In genomic region chr13:101140087-101140770, GRCh38 we compare ENCODE assay signal across 18 cellular contexts.
DNase-seq lines count a peak whose midpoint lies in the region; ATAC-seq, FAIRE-seq and TF ChIP-seq lines count a peak whose summit lies in the region.
"Had no signal": no experiment of that assay in that cellular context is flagged by ENCODE, and none has a peak within 500 bp of the region (broad histone marks: within the 10 kb centered on the region; RNA-seq: fewer than 3 reads in every experiment).

No MANE protein-coding gene starts in this region.

- peak overlapping the region; percentile 87 for H2AFZ ChIP-seq in GM23338

- DNase-seq in NCI-H2171 treated with DMSO at 0.1 percent for 48 hours (lab: John Stamatoyannopoulos, UW) (peak; percentile 20), NCI-H2171 (lab: John Stamatoyannopoulos, UW) (no peak), GM23338 (ENCODE audit: low spot score) (no peak), SK-N-MC (ENCODE audit: low read depth, low spot score) (no peak), left ventricle myocardium superior (no peak), SK-N-DZ (ENCODE audit: low spot score) (no peak), GM12891 (ENCODE audit: insufficient read length, low spot score) (no peak)
- no peak for DNase-seq in activated T-helper 2 cell treated with anti-CD3 and anti-CD28 coated beads, Interferon-gamma antibody, Interleukin-2, Interleukin-4, amounts not matched to agents 10 μg/mL and 5 μg/mL and 100 μg/mL, durations not matched to agents 14 hours and 24 hours and 36 hours (ENCODE audit: low spot score)
- DNase-seq: NCI-H1105 treated with DMSO at 0.1 percent for 48 hours; NCI-H1694 treated with DMSO at 0.1 percent for 48 hours; NCI-H226; NCI-H524 treated with DMSO at 0.1 percent for 48 hours; NK-92 treated with Interleukin-12 subunit alpha and Interleukin-12 subunit beta, amount 100 ng/mL, for 24 hours had no signal

- no peak overlapping the region for H3K9ac ChIP-seq in SK-N-MC (ENCODE audit: insufficient read length)

- H3K27me3 Mint-ChIP-seq in GM23338 (ENCODE audit: insufficient read depth, low read depth, poor library complexity) = peaks cover 4% of the 10 kb centered on the region
- H3K27me3 Mint-ChIP-seq in activated T-helper 2 cell treated with anti-CD3 and anti-CD28 coated beads, Interferon-gamma antibody, Interleukin-2, Interleukin-4, amounts not matched to agents 10 μg/mL and 5 μg/mL and 100 μg/mL, durations not matched to agents 14 hours and 24 hours and 36 hours (ENCODE audit: low read depth) = no peaks in the 10 kb centered on the region

- ATAC-seq in GM23338 = no peak
- ATAC-seq in left ventricle myocardium superior = peak; percentile 72
- ATAC-seq: A549 had no signal

- H3K36me3 ChIP-seq in GM23338 (ENCODE audit: insufficient read depth) (no peaks in the 10 kb centered on the region), SK-N-MC (ENCODE audit: insufficient read depth, low read length) (no peaks in the 10 kb centered on the region)
- H3K36me3 ChIP-seq: HAP-1 had no signal

- peaks cover 22% of the 10 kb centered on the region for H3K4me1 Mint-ChIP-seq in GM23338
- H3K4me1 Mint-ChIP-seq in activated T-helper 2 cell treated with anti-CD3 and anti-CD28 coated beads, Interferon-gamma antibody, Interleukin-2, Interleukin-4, amounts not matched to agents 10 μg/mL and 5 μg/mL and 100 μg/mL, durations not matched to agents 14 hours and 24 hours and 36 hours (ENCODE audit: low read depth) = no peaks in the 10 kb centered on the region

- TF ChIP-seq CTCF in GM23338 (conservative IDR thresholded peaks at IDR 0.05; ENCODE audit: low read depth in 2 of 2) = no peak

- no peaks in the 10 kb centered on the region for H3K79me2 ChIP-seq in GM23338 (replicated peaks; ENCODE audit: insufficient read depth)

- H3K9me3 Mint-ChIP-seq in GM23338 = no peaks in the 10 kb centered on the region
- no peaks in the 10 kb centered on the region for H3K9me3 Mint-ChIP-seq in activated T-helper 2 cell treated with anti-CD3 and anti-CD28 coated beads, Interferon-gamma antibody, Interleukin-2, Interleukin-4, amounts not matched to agents 10 μg/mL and 5 μg/mL and 100 μg/mL, durations not matched to agents 14 hours and 24 hours and 36 hours

- no peaks in the 10 kb centered on the region for H4K20me1 ChIP-seq in GM23338 (replicated peaks; ENCODE audit: insufficient read depth)

- H3K4me3 ChIP-seq in GM23338 = no peak overlapping the region
- H3K4me3 ChIP-seq in SK-N-MC = peak overlapping the region; percentile 51
- H3K4me3 ChIP-seq: A549, HAP-1 had no signal

- TF ChIP-seq POLR2A in GM12891 (IDR thresholded peaks at IDR 0.05; ENCODE audit: low read depth, low read length) = no peak

- no peaks in the 10 kb centered on the region for H3F3A ChIP-seq in GM23338 (replicated peaks; ENCODE audit: low read depth)

- no peaks in the 10 kb centered on the region for H3K9me2 ChIP-seq in GM23338 (ENCODE audit: insufficient read depth)

- no peak overlapping the region for H3K27ac ChIP-seq in GM23338 (ENCODE audit: low read depth)
- 0 out of 2 replicates have a peak overlapping the region, but pooled peaks have one; percentile 38 for H3K27ac ChIP-seq in SK-N-MC
- H3K27ac ChIP-seq: A549, HL-60 had no signal

- H3K36me3 Mint-ChIP-seq in GM23338 (ENCODE audit: low read depth) = no peaks in the 10 kb centered on the region
- H3K36me3 Mint-ChIP-seq in activated T-helper 2 cell treated with anti-CD3 and anti-CD28 coated beads, Interferon-gamma antibody, Interleukin-2, Interleukin-4, amounts not matched to agents 10 μg/mL and 5 μg/mL and 100 μg/mL, durations not matched to agents 14 hours and 24 hours and 36 hours (ENCODE audit: low read depth) = no peaks in the 10 kb centered on the region

- no peak for FAIRE-seq in GM12891 (lab: Jason Lieb, UNC)
- FAIRE-seq: A549, GM19239, HTR-8/SVneo had no signal

- no peak overlapping the region for H3K4me3 Mint-ChIP-seq in GM23338
- no peak overlapping the region for H3K4me3 Mint-ChIP-seq in activated T-helper 2 cell treated with anti-CD3 and anti-CD28 coated beads, Interferon-gamma antibody, Interleukin-2, Interleukin-4, amounts not matched to agents 10 μg/mL and 5 μg/mL and 100 μg/mL, durations not matched to agents 14 hours and 24 hours and 36 hours (ENCODE audit: low read depth)

- H3K27me3 ChIP-seq in GM23338 (ENCODE audit: insufficient read depth) = no peaks in the 10 kb centered on the region

- intact Hi-C loops in left ventricle myocardium superior (cut with micrococcal nuclease) = loop anchor here (10.0 kb wide), 1 partner anchor 615 kb away; no protein-coding TSS in a partner anchor
- intact Hi-C loops in activated T-helper 2 cell treated with anti-CD3 and anti-CD28 coated beads, Interferon-gamma antibody, Interleukin-2, Interleukin-4, amounts not matched to agents 10 μg/mL and 5 μg/mL and 100 μg/mL, durations not matched to agents 14 hours and 24 hours and 36 hours (cut with micrococcal nuclease) = no loop called here

- no peaks in the 10 kb centered on the region for H3K9me3 ChIP-seq in SK-N-MC (ENCODE audit: low read depth, low read length)
- H3K9me3 ChIP-seq: A549, HAP-1 had no signal

- no peak overlapping the region for H3K4me2 ChIP-seq in GM23338
- H3K4me2 ChIP-seq: A549 had no signal

- H3K4me1 ChIP-seq in GM23338 (ENCODE audit: insufficient read depth) = peaks cover 7% of the 10 kb centered on the region
- H3K4me1 ChIP-seq: A549, HAP-1 had no signal

- no peak overlapping the region for H3K27ac Mint-ChIP-seq in GM23338
- no peak overlapping the region for H3K27ac Mint-ChIP-seq in activated T-helper 2 cell treated with anti-CD3 and anti-CD28 coated beads, Interferon-gamma antibody, Interleukin-2, Interleukin-4, amounts not matched to agents 10 μg/mL and 5 μg/mL and 100 μg/mL, durations not matched to agents 14 hours and 24 hours and 36 hours

TF ChIP-seq in GM23338, 12 proteins besides CTCF, POLR2A, EP300 and RAD21:
- TF ChIP-seq CREB1 (CRISPR knock-in tag; IDR thresholded peaks at IDR 0.05; ENCODE audit: low read depth) = no peak
- TF ChIP-seq ETS1 (IDR thresholded peaks at IDR 0.05) = no peak
- TF ChIP-seq EZH2phosphoT487 (IDR thresholded peaks at IDR 0.05; ENCODE audit: unreplicated experiment) = no peak
TF ChIP-seq in GM23338: peak in this region for 0.

TF ChIP-seq in GM12891, 5 proteins besides CTCF, POLR2A, EP300 and RAD21:
- TF ChIP-seq SPI1 (IDR thresholded peaks at IDR 0.05; ENCODE audit: low read depth, low read length) = no peak
- no peak for TF ChIP-seq POU2F2 (IDR thresholded peaks at IDR 0.05; ENCODE audit: low read depth, low read length)
- TF ChIP-seq TAF1 (IDR thresholded peaks at IDR 0.05; ENCODE audit: low read depth, low read length) = no peak
- no peak for TF ChIP-seq POLR2AphosphoS5 (IDR thresholded peaks at IDR 0.05; ENCODE audit: low read depth, low read length)
- TF ChIP-seq PAX5 (IDR thresholded peaks at IDR 0.05; ENCODE audit: insufficient read depth, low read length, severe bottlenecking) = no peak
